In genomic region chr6:36027501-36028087, GRCh38 we compare ENCODE assay signal across 8 cellular contexts. TPM values are rescaled to one million over a fixed set of nuclear protein-coding genes. Genes with fewer than 3 reads are reported as not detected.
A peak's percentile ranks its signal among the peaks of the same experiment; 100 is the strongest.
DNase-seq lines count a peak whose midpoint lies in the region; ATAC-seq and TF ChIP-seq lines count a peak whose summit lies in the region.

Gene MAPK14, plus strand, starts transcription at chr6:36027808. Its CDS starts 350 bp downstream, at chr6:36028158.

- in situ Hi-C loops in Panc1 (cut with HindIII; ENCODE audit: low pct_unique_long_range_greater_than_20kb, low sequenced_read_pairs) = no loop called here

- H3K36me3 ChIP-seq in DND-41 (ENCODE audit: insufficient read depth, low read length) (peaks cover 5% of the 10 kb centered on the region; the same call in 1 of the 2 replicates), KMS-11 (ENCODE audit: insufficient read depth) (no peaks in the 10 kb centered on the region), Panc1 (ENCODE audit: control insufficient read depth, insufficient read depth, low read length) (no peaks in the 10 kb centered on the region; the same call in 1 of the 2 replicates), mucosa of stomach (ENCODE audit: control insufficient read depth, insufficient read depth, low read length) (no peaks in the 10 kb centered on the region)

- H3K27me3 Mint-ChIP-seq in activated T-cell treated with anti-CD3 and anti-CD28 coated beads, Interleukin-2, amount 50 U/mL, for 4 hours (ENCODE audit: low read depth) = peaks cover 17% of the 10 kb centered on the region

- H2AFZ ChIP-seq in DND-41 (ENCODE audit: low read depth, low read length) (peak within 1 kb of the TSS; percentile 87), KMS-11 (ENCODE audit: low read depth) (peak within 1 kb of the TSS; percentile 77)

- H3K4me2 ChIP-seq in DND-41 (ENCODE audit: insufficient read depth, low read length) (peak within 1 kb of the TSS; percentile 64), KMS-11 (peak within 1 kb of the TSS; percentile 76)

- ATAC-seq in DND-41 (ENCODE audit: insufficient read depth, low read depth) = peak; percentile 86
- ATAC-seq in GM21737 (IDR thresholded peaks at IDR 0.05; ENCODE audit: unreplicated experiment) = peak; percentile 86
- peak; percentile 95 for ATAC-seq in Panc1
- ATAC-seq in activated T-cell treated with anti-CD3 and anti-CD28 coated beads, Interleukin-2, amount 50 U/mL, for 4 hours = peak; percentile 89

- H3K9me3 Mint-ChIP-seq in activated T-cell treated with anti-CD3 and anti-CD28 coated beads, Interleukin-2, amount 50 U/mL, for 4 hours = no peaks in the 10 kb centered on the region

- peaks cover 50% of the 10 kb centered on the region for H3K79me2 ChIP-seq in DND-41 (ENCODE audit: insufficient read depth, low read length)
- peaks cover 44% of the 10 kb centered on the region for H3K79me2 ChIP-seq in KMS-11 (ENCODE audit: insufficient read depth, low read depth)

- H3K27me3 ChIP-seq in DND-41 (ENCODE audit: insufficient read depth, low read length, poor library complexity) (no peaks in the 10 kb centered on the region), KMS-11 (ENCODE audit: insufficient read depth, low read depth) (no peaks in the 10 kb centered on the region), Panc1 (ENCODE audit: control insufficient read depth, insufficient read depth, low read length) (no peaks in the 10 kb centered on the region), mucosa of stomach (ENCODE audit: control insufficient read depth, insufficient read depth, low read length) (peaks cover 11% of the 10 kb centered on the region)

- BruUV-seq in Panc1 (replicated peaks; lab: Mats Ljungman, UMichigan) = no TSS peak

- DNase-seq in DND-41 = peak; percentile 99
- DNase-seq in Panc1 (ENCODE audit: low read depth, low spot score) = peak; percentile 98
- peak; percentile 98 for DNase-seq in activated T-cell treated with anti-CD3 and anti-CD28 coated beads, Interleukin-2, amount 50 U/mL, for 4 hours
- peak; percentile 100 for DNase-seq in erythroblast (lab: John Stamatoyannopoulos, UW)
- DNase-seq in stimulated activated CD8-positive, alpha-beta memory T cell treated with anti-CD3 and anti-CD28 coated beads, Interleukin-7, amount 100 ng/mL, for 1 hour (ENCODE audit: low read depth in 2 of 2) = peak; percentile 94 to 96

- intact Hi-C loops in Panc1 (cut with micrococcal nuclease; ENCODE audit: unreplicated experiment) = loop anchor here (2.0 to 5.0 kb wide), 2 partner anchors 67 to 335 kb away; no protein-coding TSS in a partner anchor

- H3K4me1 Mint-ChIP-seq in activated T-cell treated with anti-CD3 and anti-CD28 coated beads, Interleukin-2, amount 50 U/mL, for 4 hours (ENCODE audit: low read depth) = peaks cover 34% of the 10 kb centered on the region

- TF ChIP-seq CTCF in DND-41 (IDR thresholded peaks at IDR 0.05; ENCODE audit: borderline replicate concordance, extremely low read depth, low read length, poor library complexity, severe bottlenecking) (peak; percentile 93), KMS-11 (conservative IDR thresholded peaks at IDR 0.05; ENCODE audit: low read depth, low read length) (peak; percentile 62), Panc1 (IDR thresholded peaks at IDR 0.05) (peak; percentile 96)

- H3K9ac ChIP-seq in DND-41 (ENCODE audit: low read depth, low read length) (peak within 1 kb of the TSS; percentile 87), KMS-11 (peak within 1 kb of the TSS; percentile 85), mucosa of stomach (ENCODE audit: low read length) (peak within 1 kb of the TSS; percentile 94)

- peaks cover 31% of the 10 kb centered on the region for H3K4me1 ChIP-seq in DND-41 (ENCODE audit: insufficient read depth, low read length)
- H3K4me1 ChIP-seq in KMS-11 (ENCODE audit: low read depth, poor library complexity, severe bottlenecking) = peaks cover 20% of the 10 kb centered on the region
- peaks cover 15% of the 10 kb centered on the region for H3K4me1 ChIP-seq in Panc1 (ENCODE audit: control insufficient read depth, insufficient read depth, low read length)
- peaks cover 19% of the 10 kb centered on the region for H3K4me1 ChIP-seq in mucosa of stomach (ENCODE audit: control insufficient read depth, insufficient read depth, low read length)

- POLR2A ChIA-PET in Panc1 (lab: Charles Lee) = no interaction called here

- peak within 1 kb of the TSS; percentile 89 to 99 for H3K4me3 ChIP-seq in DND-41 (ENCODE audit: low read depth in 1 of 2, low read length in 2 of 2)
- H3K4me3 ChIP-seq in KMS-11 (IDR thresholded peaks at IDR 0.05; ENCODE audit: insufficient read depth, low read depth, low read length) = no peak within 1 kb of the TSS
- peak within 1 kb of the TSS; percentile 88 to 91 for H3K4me3 ChIP-seq in Panc1 (ENCODE audit: low read depth in 2 of 2, low read length in 2 of 2)
- H3K4me3 ChIP-seq in mucosa of stomach (ENCODE audit: low read length) = peak within 1 kb of the TSS; percentile 95

- peak; percentile 98 for TF ChIP-seq POLR2A in erythroblast (IDR thresholded peaks at IDR 0.05; ENCODE audit: low read length)

- CTCF ChIA-PET in Panc1 (lab: Charles Lee) = interaction anchor here (0.6 to 1.6 kb wide), 6 partner anchors 16 to 168 kb away, joined by 3 to 8 read pairs (median 4); no protein-coding TSS in a partner anchor

- peaks cover 22% of the 10 kb centered on the region; the same call in 1 of the 2 replicates for H4K20me1 ChIP-seq in DND-41 (ENCODE audit: insufficient read depth, low read length)
- H4K20me1 ChIP-seq in KMS-11 (ENCODE audit: insufficient read depth) = peaks cover 2% of the 10 kb centered on the region

- H3K36me3 Mint-ChIP-seq in activated T-cell treated with anti-CD3 and anti-CD28 coated beads, Interleukin-2, amount 50 U/mL, for 4 hours (ENCODE audit: insufficient read depth) = peaks cover 5% of the 10 kb centered on the region

- no peaks in the 10 kb centered on the region for H3K9me3 ChIP-seq in DND-41 (ENCODE audit: insufficient read depth, low read length, severe bottlenecking)
- no peaks in the 10 kb centered on the region for H3K9me3 ChIP-seq in Panc1 (ENCODE audit: control insufficient read depth, insufficient read depth, low read depth, low read length)
- H3K9me3 ChIP-seq in mucosa of stomach (ENCODE audit: control insufficient read depth, low read length) = no peaks in the 10 kb centered on the region

- H3K4me3 Mint-ChIP-seq in activated T-cell treated with anti-CD3 and anti-CD28 coated beads, Interleukin-2, amount 50 U/mL, for 4 hours = peak within 1 kb of the TSS; percentile 92

- H3K27ac ChIP-seq in DND-41 (ENCODE audit: low read length) (peak within 1 kb of the TSS; percentile 91), KMS-11 (peak within 1 kb of the TSS; percentile 65), Panc1 (ENCODE audit: low read length) (peak within 1 kb of the TSS; percentile 91)

RNA-seq across cellular contexts. Expression of gene MAPK14, which starts in this region (rescaled TPM):
- 42.3 TPM for total RNA-seq in Panc1 (2021; ENCODE audit: unreplicated experiment)
- 23.2 TPM for polyA plus RNA-seq in Panc1 (2012; ENCODE audit: insufficient read length)
- 10 to 100 TPM; 35.7 to 40.9 (median 38.7) TPM for total RNA-seq in activated T-cell treated with anti-CD3 and anti-CD28 coated beads, Interleukin-2, amount 50 U/mL, for 4 hours
